13 cellular contexts compared by ENCODE assay signal in genomic region chr20:10524643-10525042, GRCh38.
DNase-seq lines count a peak whose midpoint lies in the region; ATAC-seq, FAIRE-seq and TF ChIP-seq lines count a peak whose summit lies in the region.
"Had no signal": no experiment of that assay in that cellular context is flagged by ENCODE, and none has a peak within 500 bp of the region (broad histone marks: within the 10 kb centered on the region; RNA-seq: fewer than 3 reads in every experiment).

No MANE protein-coding gene starts in this region.

- TF ChIP-seq CTCF in HepG2 (CRISPR knock-in tag; IDR thresholded peaks at IDR 0.05) (no peak), right lobe of liver (IDR thresholded peaks at IDR 0.05) (no peak), keratinocyte (optimal IDR thresholded peaks at IDR 0.05 in 1 of 3, IDR thresholded peaks at IDR 0.05 in 1 of 3, conservative IDR thresholded peaks at IDR 0.05 in 1 of 3; ENCODE audit: extremely low read depth in 1 of 3, insufficient read depth in 2 of 3, low read length in 3 of 3) (no peak), vagina (IDR thresholded peaks at IDR 0.05) (no peak), mucosa of descending colon (IDR thresholded peaks at IDR 0.05) (no peak)

- peaks cover 1% of the 10 kb centered on the region for H3K4me1 ChIP-seq in HepG2 (ENCODE audit: insufficient read depth, low read length)
- no peaks in the 10 kb centered on the region for H3K4me1 ChIP-seq in right lobe of liver
- H3K4me1 ChIP-seq in keratinocyte (ENCODE audit: control insufficient read depth, extremely low read depth, insufficient read depth, low read length) = peaks cover 43% of the 10 kb centered on the region
- H3K4me1 ChIP-seq in vagina = peaks cover 42% of the 10 kb centered on the region
- no peaks in the 10 kb centered on the region for H3K4me1 ChIP-seq in mucosa of descending colon (ENCODE audit: low read depth)

- no peak for TF ChIP-seq POLR2A in HepG2 (IDR thresholded peaks at IDR 0.05; ENCODE audit: insufficient read depth in 1 of 2, low read depth in 2 of 2, low read length in 2 of 2)
- no peak for TF ChIP-seq POLR2A in right lobe of liver (IDR thresholded peaks at IDR 0.05)
- no peak for TF ChIP-seq POLR2A in vagina (IDR thresholded peaks at IDR 0.05)

- ATAC-seq in HepG2 = no peak
- ATAC-seq in right lobe of liver = no peak
- ATAC-seq in mucosa of descending colon = no peak
- ATAC-seq: GM12878 had no signal

- CTCF ChIA-PET in HepG2 (lab: Yijun Ruan, JAX; ENCODE audit: low intra/inter-chr PET ratio, low total read pairs) = no interaction called here

- dilution Hi-C loops in keratinocyte (cut with MboI; ENCODE audit: extremely low pct_ligation_motif_present, low sequenced_read_pairs) = no loop called here

- H4K20me1 ChIP-seq in HepG2 (ENCODE audit: insufficient read depth, low read length) (no peaks in the 10 kb centered on the region), keratinocyte (ENCODE audit: control insufficient read depth, extremely low read depth, insufficient read depth, low read length) (no peaks in the 10 kb centered on the region)

- no peaks in the 10 kb centered on the region for H3K79me2 ChIP-seq in HepG2 (ENCODE audit: insufficient read depth, low read length)
- peaks cover 10% of the 10 kb centered on the region for H3K79me2 ChIP-seq in keratinocyte (ENCODE audit: control insufficient read depth, insufficient read depth, low read length)

- no peak for FAIRE-seq in HepG2 (lab: Jason Lieb, UNC)
- peak; percentile 93 for FAIRE-seq in keratinocyte (lab: Jason Lieb, UNC)
- FAIRE-seq: GM12878 had no signal

- no peak overlapping the region for H3K9ac ChIP-seq in HepG2 (ENCODE audit: insufficient read depth, low read depth, low read length)
- H3K9ac ChIP-seq in keratinocyte (ENCODE audit: control insufficient read depth, extremely low read depth, insufficient read depth, low read length) = no peak overlapping the region

- H3K27me3 ChIP-seq in HepG2 (ENCODE audit: control insufficient read depth in 1 of 2, insufficient read depth in 2 of 2, low read length in 2 of 2) (no peaks in the 10 kb centered on the region), right lobe of liver (no peaks in the 10 kb centered on the region), keratinocyte (ENCODE audit: control insufficient read depth, extremely low read depth, insufficient read depth, low read length) (no peaks in the 10 kb centered on the region), vagina (no peaks in the 10 kb centered on the region)

- no peak overlapping the region for H3K27ac ChIP-seq in HepG2 (ENCODE audit: extremely low read length, insufficient read depth, low read length)
- H3K27ac ChIP-seq in right lobe of liver = no peak overlapping the region
- peak overlapping the region; percentile 51 for H3K27ac ChIP-seq in keratinocyte (ENCODE audit: control insufficient read depth, insufficient read depth, low read length)
- H3K27ac ChIP-seq in vagina = peak overlapping the region; percentile 73

- TF ChIP-seq RAD21 in HepG2 (CRISPR knock-in tag; IDR thresholded peaks at IDR 0.05) = no peak

- WGBS in HepG2 (ENCODE audit: low lambda C conversion rate) = 90% methylated on average over 4 of the region's 4 CpGs
- WGBS in right lobe of liver (ENCODE audit: insufficient coverage, low coverage, low lambda C conversion rate, missing lambda C conversion rate) = 84% methylated on average over 4 of the region's 4 CpGs

- POLR2A ChIA-PET in HepG2 (lab: Yijun Ruan, JAX) = no interaction called here

- no peak overlapping the region for H3K4me2 ChIP-seq in HepG2 (ENCODE audit: low read depth, low read length)
- peak overlapping the region; percentile 33 for H3K4me2 ChIP-seq in keratinocyte (ENCODE audit: control insufficient read depth, extremely low read depth, insufficient read depth, low read depth, low read length)

- H3K4me3 ChIP-seq in HepG2 (replicated peaks in 1 of 3; ENCODE audit: insufficient read depth in 1 of 3, low read depth in 2 of 3, low read length in 3 of 3) (no peak overlapping the region), right lobe of liver (no peak overlapping the region), keratinocyte (ENCODE audit: control insufficient read depth in 2 of 3, extremely low read depth in 1 of 3, insufficient read depth in 2 of 3, low read depth in 1 of 3, low read length in 3 of 3) (no peak overlapping the region), vagina (no peak overlapping the region), mucosa of descending colon (no peak overlapping the region)
- H3K4me3 ChIP-seq: GM12878, lung had no signal

- H3K9me3 ChIP-seq in HepG2 (ENCODE audit: low read length) (no peaks in the 10 kb centered on the region), right lobe of liver (no peaks in the 10 kb centered on the region), keratinocyte (ENCODE audit: control insufficient read depth, low read depth, low read length) (no peaks in the 10 kb centered on the region), vagina (no peaks in the 10 kb centered on the region), mucosa of descending colon (no peaks in the 10 kb centered on the region)

- TF ChIP-seq EP300 in HepG2 (IDR thresholded peaks at IDR 0.05; ENCODE audit: low read depth in 2 of 2, low read length in 2 of 2) = no peak
- no peak for TF ChIP-seq EP300 in HepG2 (CRISPR knock-in tag; IDR thresholded peaks at IDR 0.05; ENCODE audit: borderline replicate concordance)

- intact Hi-C loops in HepG2 (cut with micrococcal nuclease; ENCODE audit: unreplicated experiment) = no loop called here
- intact Hi-C loops in right lobe of liver (cut with DNase I) = no loop called here
- intact Hi-C loops in vagina (cut with DNase I) = loop anchor here (10.0 kb wide), 1 partner anchor 50 kb away; no protein-coding TSS in a partner anchor
- intact Hi-C loops in mucosa of descending colon (cut with DNase I, micrococcal nuclease) = no loop called here
- intact Hi-C loops in posterior vena cava (cut with DNase I) = no loop called here

- DNase-seq in HepG2 (ENCODE audit: low spot score) (no peak), right lobe of liver (no peak), astrocyte of the hippocampus (ENCODE audit: low read depth, low spot score) (peak; percentile 29), keratinocyte (ENCODE audit: low read depth, low spot score) (peak; percentile 74), vagina (ENCODE audit: extremely low spot score in 2 of 2) (no peak), mucosa of descending colon (no peak), posterior vena cava (ENCODE audit: low spot score) (no peak)
- DNase-seq in activated T-cell treated with anti-CD3 and anti-CD28 coated beads, Interleukin-2, amount 50 U/mL, for 48 hours = no peak
- DNase-seq: activated gamma-delta T cell; GOT3; stimulated activated CD4-positive, alpha-beta T cell treated with anti-CD3 and anti-CD28 coated beads, Interleukin-15, amount 100 ng/mL, for 24 hours had no signal

- in situ Hi-C loops in HepG2 (cut with HindIII; ENCODE audit: extremely low pct_ligation_motif_present, low pct_unique_long_range_greater_than_20kb) = no loop called here

- peaks cover 3% of the 10 kb centered on the region for H3K9me1 ChIP-seq in keratinocyte (ENCODE audit: control insufficient read depth, extremely low read depth, insufficient read depth, low read length)

- no TSS peak for BruUV-seq in HepG2 (replicated peaks; lab: Mats Ljungman, UMichigan)

- H2AFZ ChIP-seq in HepG2 (ENCODE audit: low read length) (no peak overlapping the region), keratinocyte (ENCODE audit: control insufficient read depth, low read length) (no peak overlapping the region)

- H3K36me3 ChIP-seq in HepG2 (replicated peaks in 1 of 2; ENCODE audit: control insufficient read depth in 1 of 2, insufficient read depth in 2 of 2, low read length in 2 of 2) (peaks cover 0 to 1% of the 10 kb centered on the region in 2 experiments; a peak in 1 of 5 replicates), right lobe of liver (no peaks in the 10 kb centered on the region), keratinocyte (ENCODE audit: control insufficient read depth in 2 of 2, extremely low read depth in 1 of 2, insufficient read depth in 2 of 2, low read length in 2 of 2) (peaks cover 0 to 1% of the 10 kb centered on the region in 2 experiments), vagina (no peaks in the 10 kb centered on the region), mucosa of descending colon (ENCODE audit: low read depth) (no peaks in the 10 kb centered on the region)

TF ChIP-seq in HepG2, 621 proteins besides CTCF, POLR2A, EP300 and RAD21:
- TF ChIP-seq ZBTB37 (CRISPR knock-in tag; IDR thresholded peaks at IDR 0.05) = no peak
- TF ChIP-seq CEBPB (IDR thresholded peaks at IDR 0.05; ENCODE audit: borderline replicate concordance, low read depth, low read length) = peak; percentile 37; the same call in 1 of the 2 replicates
TF ChIP-seq in HepG2: peak in this region for 1.

Comparison
In these comparisons a context has a peak if more than half of its experiments do, and no peak if none do; other contexts are left out.
1. DNase-seq: peak in astrocyte of the hippocampus (single experiment) and keratinocyte (single experiment); none in HepG2 (single experiment), right lobe of liver (0 of 3), vagina (0 of 2), activated T-cell treated with anti-CD3 and anti-CD28 coated beads, Interleukin-2, amount 50 U/mL, for 48 hours (0 of 2), mucosa of descending colon (0 of 3) and posterior vena cava (single experiment).
2. H3K27ac ChIP-seq: peak in keratinocyte (single experiment) and vagina (single experiment); none in HepG2 (single experiment) and right lobe of liver (0 of 3).